Comparison of ENCODE assay signal across 9 cellular contexts in the genomic region with DNA sequence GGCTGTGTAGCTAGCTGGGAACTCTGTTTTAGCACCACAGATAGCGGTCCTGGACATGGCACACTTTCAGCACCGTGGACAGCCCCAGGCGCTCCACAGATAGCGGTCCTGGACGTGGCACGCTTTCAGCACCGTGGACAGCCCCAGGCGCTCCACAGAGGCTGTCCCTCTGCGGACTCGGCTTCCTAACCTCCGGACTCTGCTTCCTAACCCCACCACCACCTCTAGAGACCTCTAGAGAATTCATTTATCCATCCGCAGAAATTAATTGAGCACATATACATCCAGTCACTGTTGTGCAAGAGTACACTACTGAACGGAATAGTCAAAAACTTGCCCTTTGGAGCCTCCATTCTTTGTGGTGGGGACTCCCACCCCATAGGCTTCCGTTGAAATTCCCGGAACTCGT. TPM values are rescaled to one million over a fixed set of nuclear protein-coding genes. Genes with fewer than 3 reads are reported as not detected.
A peak's percentile ranks its signal among the peaks of the same experiment; 100 is the strongest.
DNase-seq lines count a peak whose midpoint lies in the region; ATAC-seq, FAIRE-seq and TF ChIP-seq lines count a peak whose summit lies in the region.
"Had no signal": no experiment of that assay in that cellular context is flagged by ENCODE, and none has a peak within 500 bp of the region (broad histone marks: within the 10 kb centered on the region; RNA-seq: fewer than 3 reads in every experiment).

No MANE protein-coding gene starts in this region.

- H3K4me3 ChIP-seq in A549: no peak overlapping the region
- no peak overlapping the region for H3K4me3 ChIP-seq in breast epithelium
- H3K4me3 ChIP-seq in kidney (ENCODE audit: low read length in 2 of 2): no peak overlapping the region

- POLR2A ChIA-PET in A549 (lab: Yijun Ruan, JAX): no interaction called here

- 6% methylated on average over 16 of the region's 16 CpGs for WGBS in A549 (ENCODE audit: missing lambda C conversion rate)

- TF ChIP-seq POLR2A in A549 (IDR thresholded peaks at IDR 0.05; ENCODE audit: low read length) (no peak), breast epithelium (IDR thresholded peaks at IDR 0.05) (no peak)

- no peak overlapping the region for H3K9ac ChIP-seq in kidney (ENCODE audit: low read length in 2 of 2)

- peaks cover 0 to 39% of the 10 kb centered on the region in 2 donors for H3K27me3 ChIP-seq in breast epithelium

- no peak for TF ChIP-seq EP300 in A549 (IDR thresholded peaks at IDR 0.05)

- no peaks in the 10 kb centered on the region for H3K36me3 ChIP-seq in breast epithelium
- no peaks in the 10 kb centered on the region for H3K36me3 ChIP-seq in kidney (ENCODE audit: control insufficient read depth in 1 of 2, insufficient read depth in 2 of 2, low read length in 2 of 2)

- DNase-seq in A549 (ENCODE audit: low read depth in 1 of 2, low spot score in 1 of 2) (peak; percentile 64 to 83), HT1080 (ENCODE audit: low read depth) (peak; percentile 71), breast epithelium (ENCODE audit: low spot score in 2 of 2) (peak; percentile 59 to 84), kidney (peak; percentile 94), NCI-H1694 treated with DMSO at 0.1 percent for 48 hours (lab: John Stamatoyannopoulos, UW) (no peak)
- DNase-seq in activated CD4-positive, CD25-positive, alpha-beta regulatory T cell (lab: John Stamatoyannopoulos, UW): peak in 3 of 4 experiments; percentile 19 to 51 (median 31)
- DNase-seq in stimulated activated CD4-positive, alpha-beta T cell treated with anti-CD3 and anti-CD28 coated beads, Interleukin-2, amount 100 ng/mL, for 24 hours: peak; percentile 78 to 83

- FAIRE-seq in A549 (lab: Jason Lieb, UNC): no peak
- no peak for FAIRE-seq in kidney (lab: Jason Lieb, UNC)

- intact Hi-C loops in breast epithelium (cut with DNase I; ENCODE audit: low total_unique reads) (no loop called here), kidney (cut with DNase I) (no loop called here)

- no peak overlapping the region for H3K4me2 ChIP-seq in A549

- H3K4me1 ChIP-seq in A549: no peaks in the 10 kb centered on the region
- H3K4me1 ChIP-seq in breast epithelium: no peaks in the 10 kb centered on the region
- no peaks in the 10 kb centered on the region for H3K4me1 ChIP-seq in kidney (ENCODE audit: control insufficient read depth in 1 of 2, insufficient read depth in 1 of 2, low read depth in 1 of 2, low read length in 2 of 2)

- peak; percentile 85 to 95 for ATAC-seq in A549
- no peak for ATAC-seq in HG02885 (IDR thresholded peaks at IDR 0.05; ENCODE audit: poor library complexity, unreplicated experiment)

- TF ChIP-seq CTCF in A549 (IDR thresholded peaks at IDR 0.05) (no peak), breast epithelium (IDR thresholded peaks at IDR 0.05) (no peak), kidney (IDR thresholded peaks at IDR 0.05; ENCODE audit: borderline replicate concordance, extremely low read depth, insufficient read depth) (no peak)

- H3K27ac ChIP-seq in A549: no peak overlapping the region
- H3K27ac ChIP-seq in breast epithelium: no peak overlapping the region
- H3K27ac ChIP-seq in kidney (ENCODE audit: low read depth in 2 of 2, low read length in 2 of 2): no peak overlapping the region

- 0 out of 5 replicates have a peak, but pooled peaks of 1 of the 2 experiments have one; percentile 15 for TF ChIP-seq RAD21 in A549 (conservative IDR thresholded peaks at IDR 0.05 in 1 of 2, IDR thresholded peaks at IDR 0.05 in 1 of 2)

- H3K9me3 ChIP-seq in A549: no peaks in the 10 kb centered on the region
- no peaks in the 10 kb centered on the region for H3K9me3 ChIP-seq in breast epithelium
- H3K9me3 ChIP-seq in kidney (ENCODE audit: control insufficient read depth in 1 of 2, low read length in 2 of 2): no peaks in the 10 kb centered on the region

- CTCF ChIA-PET in A549 (lab: Yijun Ruan, JAX): interaction anchor here (1.2 to 2.0 kb wide), 3 partner anchors 137 to 180 kb away, joined by 3 to 7 read pairs (median 4); no protein-coding TSS in a partner anchor

TF ChIP-seq in A549, 52 proteins besides CTCF, POLR2A, EP300 and RAD21 (continues in another document):
- peak in 1 of 2 experiments; percentile 17; a peak in 1 of 4 replicates for TF ChIP-seq CEBPB (IDR thresholded peaks at IDR 0.05)
- peak; percentile 92 for TF ChIP-seq ZNF302 (CRISPR knock-in tag; IDR thresholded peaks at IDR 0.05)
- TF ChIP-seq RCOR1 (IDR thresholded peaks at IDR 0.05; ENCODE audit: low read depth, low read length): peak; percentile 89
- peak; percentile 99 for TF ChIP-seq HOXB5 (CRISPR knock-in tag; IDR thresholded peaks at IDR 0.05)
- TF ChIP-seq, protein P1, sequence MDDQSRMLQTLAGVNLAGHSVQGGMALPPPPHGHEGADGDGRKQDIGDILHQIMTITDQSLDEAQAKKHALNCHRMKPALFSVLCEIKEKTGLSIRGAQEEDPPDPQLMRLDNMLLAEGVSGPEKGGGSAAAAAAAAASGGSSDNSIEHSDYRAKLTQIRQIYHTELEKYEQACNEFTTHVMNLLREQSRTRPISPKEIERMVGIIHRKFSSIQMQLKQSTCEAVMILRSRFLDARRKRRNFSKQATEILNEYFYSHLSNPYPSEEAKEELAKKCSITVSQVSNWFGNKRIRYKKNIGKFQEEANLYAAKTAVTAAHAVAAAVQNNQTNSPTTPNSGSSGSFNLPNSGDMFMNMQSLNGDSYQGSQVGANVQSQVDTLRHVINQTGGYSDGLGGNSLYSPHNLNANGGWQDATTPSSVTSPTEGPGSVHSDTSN (IDR thresholded peaks at IDR 0.05): no peak
- peak; percentile 97 for TF ChIP-seq FOXS1 (CRISPR knock-in tag; IDR thresholded peaks at IDR 0.05)
- peak; percentile 65; the same call in 1 of the 2 replicates for TF ChIP-seq FOSB (CRISPR knock-in tag; IDR thresholded peaks at IDR 0.05)
- TF ChIP-seq, protein P2, sequence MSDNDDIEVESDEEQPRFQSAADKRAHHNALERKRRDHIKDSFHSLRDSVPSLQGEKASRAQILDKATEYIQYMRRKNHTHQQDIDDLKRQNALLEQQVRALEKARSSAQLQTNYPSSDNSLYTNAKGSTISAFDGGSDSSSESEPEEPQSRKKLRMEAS (IDR thresholded peaks at IDR 0.05): peak; percentile 77
- TF ChIP-seq HOXB13 (CRISPR knock-in tag; IDR thresholded peaks at IDR 0.05; ENCODE audit: low read depth): peak; percentile 97
- peak; percentile 59; the same call in 1 of the 2 replicates for TF ChIP-seq TFCP2L1 (CRISPR knock-in tag; IDR thresholded peaks at IDR 0.05)
- peak; percentile 58; the same call in 1 of the 2 replicates for TF ChIP-seq HDAC2 (IDR thresholded peaks at IDR 0.05)
- no peak for TF ChIP-seq KDM5A (IDR thresholded peaks at IDR 0.05)
- TF ChIP-seq SMC3 (IDR thresholded peaks at IDR 0.05): no peak
- TF ChIP-seq EHMT2 (IDR thresholded peaks at IDR 0.05; ENCODE audit: low read depth): peak; percentile 100
- TF ChIP-seq HOXA7 (CRISPR knock-in tag; IDR thresholded peaks at IDR 0.05): peak; percentile 76
- TF ChIP-seq, protein P3, sequence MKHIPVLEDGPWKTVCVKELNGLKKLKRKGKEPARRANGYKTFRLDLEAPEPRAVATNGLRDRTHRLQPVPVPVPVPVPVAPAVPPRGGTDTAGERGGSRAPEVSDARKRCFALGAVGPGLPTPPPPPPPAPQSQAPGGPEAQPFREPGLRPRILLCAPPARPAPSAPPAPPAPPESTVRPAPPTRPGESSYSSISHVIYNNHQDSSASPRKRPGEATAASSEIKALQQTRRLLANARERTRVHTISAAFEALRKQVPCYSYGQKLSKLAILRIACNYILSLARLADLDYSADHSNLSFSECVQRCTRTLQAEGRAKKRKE (CRISPR knock-in tag; IDR thresholded peaks at IDR 0.05; ENCODE audit: low read depth): peak; percentile 98
- peak; percentile 98 for TF ChIP-seq ZSCAN20 (CRISPR knock-in tag; IDR thresholded peaks at IDR 0.05)
- TF ChIP-seq, protein P4, sequence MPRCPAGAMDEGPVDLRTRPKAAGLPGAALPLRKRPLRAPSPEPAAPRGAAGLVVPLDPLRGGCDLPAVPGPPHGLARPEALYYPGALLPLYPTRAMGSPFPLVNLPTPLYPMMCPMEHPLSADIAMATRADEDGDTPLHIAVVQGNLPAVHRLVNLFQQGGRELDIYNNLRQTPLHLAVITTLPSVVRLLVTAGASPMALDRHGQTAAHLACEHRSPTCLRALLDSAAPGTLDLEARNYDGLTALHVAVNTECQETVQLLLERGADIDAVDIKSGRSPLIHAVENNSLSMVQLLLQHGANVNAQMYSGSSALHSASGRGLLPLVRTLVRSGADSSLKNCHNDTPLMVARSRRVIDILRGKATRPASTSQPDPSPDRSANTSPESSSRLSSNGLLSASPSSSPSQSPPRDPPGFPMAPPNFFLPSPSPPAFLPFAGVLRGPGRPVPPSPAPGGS (IDR thresholded peaks at IDR 0.05): no peak
- no peak for TF ChIP-seq CBX8 (IDR thresholded peaks at IDR 0.05)

RNA-seq across cellular contexts. Expression of a gene that starts 27.4 kb away (rescaled TPM):
- polyA plus RNA-seq in A549 (2011; rRNA removed) (0.03 TPM in 2 replicates), A549 (2017; fragmentation: RNase III; extraction: RNeasy Plus Mini Kit Qiagen cat#74134 plus additional on column Dnase treatment) (0.07 to 0.17 TPM (median 0.14 TPM) in 3 replicates), kidney (ENCODE audit: insufficient read depth, low read depth, low replicate concordance) (not detected)
- polyA plus RNA-seq in A549 (2012; cell fraction: cytosol; rRNA removed): 0.01 and 0.05 TPM in 2 replicates
- 0.07 and 0.11 TPM in 2 replicates for polyA plus RNA-seq in A549 (2012; cell fraction: nucleus; rRNA removed)
- 0.10 TPM in 1 of 2 replicates, not detected in the other for polyA minus RNA-seq in A549 (2011; rRNA and poly(A)+ RNA removed)
- total RNA-seq in HT1080 (2014; rRNA removed; shearing (Covaris generic)): 0.05 TPM in 1 of 2 replicates, not detected in the other
- 0.01 and 0.15 TPM in 2 replicates for polyA plus RNA-seq in HT1080 (2015; cell fraction: cytosol; rRNA removed)
- not detected in 2 replicates for polyA plus RNA-seq in HT1080 (2015; cell fraction: nucleus; rRNA removed)
- total RNA-seq in breast epithelium (1 to 10 TPM in 1 of 3 donors, under 1 TPM in 1, not detected in 1; 0.15 to 2.9 TPM), kidney (1.5 TPM)
- polyA plus RNA-seq: BJ had no signal
